ENCODE assay signal across 26 cellular contexts in genomic region chr13:21734961-21735360, GRCh38.
"Had no signal": no experiment of that assay in that cellular context is flagged by ENCODE, and none has a peak within 500 bp of the region (broad histone marks: within the 10 kb centered on the region; RNA-seq: fewer than 3 reads in every experiment).

No MANE protein-coding gene starts in this region.

- ATAC-seq: naive thymus-derived CD4-positive, alpha-beta T cell; natural killer cell; right lobe of liver; stimulated activated memory B cell treated with anti-CD40 and anti-IgM and Interleukin-4, amounts not matched to agents 10 μg/mL and 1 μg/mL and 100 μg/mL, for 72 hours; stimulated activated naive CD8-positive, alpha-beta T cell treated with anti-CD3 and anti-CD28 coated beads, Interleukin-15, amount 100 ng/mL, for 72 hours; stimulated activated naive CD8-positive, alpha-beta T cell treated with anti-CD3 and anti-CD28 coated beads, Interleukin-15, Interleukin-2, amounts not matched to agents 100 U/mL and 50 U/mL, for 24 hours had no signal

- H3K9me3 ChIP-seq: ovary, psoas muscle, right lobe of liver, sigmoid colon, suprapubic skin, testis, tibial artery, transverse colon, upper lobe of right lung, vagina had no signal

- H3K27me3 ChIP-seq: neural progenitor cell, ovary, right lobe of liver, sigmoid colon, testis, transverse colon, upper lobe of right lung, vagina had no signal

- H3K27ac ChIP-seq: neural progenitor cell, ovary, psoas muscle, right lobe of liver, sigmoid colon, spleen, suprapubic skin, testis, tibial artery, transverse colon, upper lobe of right lung, vagina had no signal

- DNase-seq: naive thymus-derived CD4-positive, alpha-beta T cell; natural killer cell; ovary; psoas muscle; right cardiac atrium; right lobe of liver; sigmoid colon; spleen; stimulated activated CD4-positive, alpha-beta T cell treated with anti-CD3 and anti-CD28 coated beads, Interleukin-12 subunit alpha, Interleukin-12 subunit beta, amount 100 ng/mL, for 4 hours; stimulated activated CD4-positive, alpha-beta T cell treated with anti-CD3 and anti-CD28 coated beads, Interleukin-1b, Interleukin-23, amount 100 ng/mL, for 48 hours; stimulated activated CD4-positive, alpha-beta T cell treated with anti-CD3 and anti-CD28 coated beads, Interleukin-4, amount 100 ng/mL, for 1 hour; stimulated activated CD4-positive, alpha-beta T cell treated with anti-CD3 and anti-CD28 coated beads, Interleukin-4, amount 100 ng/mL, for 4 hours; stimulated activated CD8-positive, alpha-beta memory T cell treated with anti-CD3 and anti-CD28 coated beads, Interleukin-4, amount 100 ng/mL, for 48 hours; stimulated activated naive CD4-positive, alpha-beta T cell; stimulated activated naive CD8-positive, alpha-beta T cell treated with anti-CD3 and anti-CD28 coated beads, Interleukin-15, amount 100 ng/mL, for 72 hours; stimulated activated naive CD8-positive, alpha-beta T cell treated with anti-CD3 and anti-CD28 coated beads, Interleukin-15, Interleukin-2, amounts not matched to agents 100 U/mL and 50 U/mL, for 24 hours; testis; tibial artery; transverse colon; upper lobe of right lung had no signal

- H3K4me1 ChIP-seq: right lobe of liver, testis had no signal

- FAIRE-seq: urothelium cell line had no signal

- H3K4me3 ChIP-seq: neural progenitor cell, ovary, psoas muscle, right lobe of liver, sigmoid colon, smooth muscle cell, spleen, suprapubic skin, testis, tibial artery, transverse colon, upper lobe of right lung, vagina had no signal

- H3K36me3 ChIP-seq: neural progenitor cell, ovary, right lobe of liver, sigmoid colon, spleen, suprapubic skin, tibial artery, transverse colon, upper lobe of right lung, vagina had no signal
